ENCODE assay signal across 22 cellular contexts in genomic region chr4:45385306-45385705, GRCh38.
"Had no signal": no experiment of that assay in that cellular context is flagged by ENCODE, and none has a peak within 500 bp of the region (broad histone marks: within the 10 kb centered on the region; RNA-seq: fewer than 3 reads in every experiment).

No MANE protein-coding gene starts in this region.

- ATAC-seq: left lobe of liver; natural killer cell; psoas muscle; right cardiac atrium; stimulated activated effector memory CD8-positive, alpha-beta T cell treated with anti-CD3 and anti-CD28 coated beads, Interleukin-12 subunit alpha, Interleukin-12 subunit beta, amount 100 ng/mL, for 72 hours; stimulated activated naive CD8-positive, alpha-beta T cell treated with anti-CD3 and anti-CD28 coated beads, Interleukin-15, Interleukin-2, amounts not matched to agents 100 U/mL and 50 U/mL, for 24 hours had no signal

- H3K4me3 ChIP-seq: dorsolateral prefrontal cortex, hepatocyte, lung, ovary, psoas muscle, sigmoid colon, testis, tibial artery had no signal

- H3K27me3 ChIP-seq: dorsolateral prefrontal cortex, hepatocyte, ovary, sigmoid colon, testis, tibial artery had no signal

- H3K4me3 Mint-ChIP-seq: memory B cell; natural killer cell; stimulated activated effector memory CD8-positive, alpha-beta T cell treated with anti-CD3 and anti-CD28 coated beads, Interleukin-12 subunit alpha, Interleukin-12 subunit beta, amount 100 ng/mL, for 72 hours; type B pancreatic cell had no signal

- H3K27ac ChIP-seq: dorsolateral prefrontal cortex, hepatocyte, ovary, psoas muscle, sigmoid colon, testis, tibial artery had no signal

- H3K27ac Mint-ChIP-seq: memory B cell; natural killer cell; stimulated activated effector memory CD8-positive, alpha-beta T cell treated with anti-CD3 and anti-CD28 coated beads, Interleukin-12 subunit alpha, Interleukin-12 subunit beta, amount 100 ng/mL, for 72 hours; type B pancreatic cell had no signal

- H3K9me3 Mint-ChIP-seq: type B pancreatic cell had no signal

- H3K4me1 Mint-ChIP-seq: memory B cell; natural killer cell; stimulated activated effector memory CD8-positive, alpha-beta T cell treated with anti-CD3 and anti-CD28 coated beads, Interleukin-12 subunit alpha, Interleukin-12 subunit beta, amount 100 ng/mL, for 72 hours had no signal

- H3K9me3 ChIP-seq: ovary, psoas muscle, sigmoid colon, testis, tibial artery had no signal

- H3K36me3 Mint-ChIP-seq: memory B cell; natural killer cell; stimulated activated effector memory CD8-positive, alpha-beta T cell treated with anti-CD3 and anti-CD28 coated beads, Interleukin-12 subunit alpha, Interleukin-12 subunit beta, amount 100 ng/mL, for 72 hours; type B pancreatic cell had no signal

- H3K27me3 Mint-ChIP-seq: memory B cell, type B pancreatic cell had no signal

- DNase-seq: dorsolateral prefrontal cortex; effector CD4-positive, alpha-beta T cell; kidney; natural killer cell; occipital lobe; ovary; posterior cingulate gyrus; psoas muscle; right cardiac atrium; sigmoid colon; stimulated activated CD4-positive, alpha-beta T cell treated with anti-CD3 and anti-CD28 coated beads, Interleukin-2, amount 100 ng/mL, for 24 hours; stimulated activated CD4-positive, alpha-beta T cell treated with anti-CD3 and anti-CD28 coated beads, Interleukin-4, amount 100 ng/mL, for 24 hours; stimulated activated naive CD8-positive, alpha-beta T cell treated with anti-CD3 and anti-CD28 coated beads, Interleukin-15, Interleukin-2, amounts not matched to agents 100 U/mL and 50 U/mL, for 24 hours; substantia nigra; testis; tibial artery had no signal

- H3K36me3 ChIP-seq: ovary, sigmoid colon, tibial artery had no signal

- H3K4me1 ChIP-seq: psoas muscle, sigmoid colon, testis, tibial artery had no signal
